ENCODE assay signal across 21 cellular contexts in the genomic region with DNA sequence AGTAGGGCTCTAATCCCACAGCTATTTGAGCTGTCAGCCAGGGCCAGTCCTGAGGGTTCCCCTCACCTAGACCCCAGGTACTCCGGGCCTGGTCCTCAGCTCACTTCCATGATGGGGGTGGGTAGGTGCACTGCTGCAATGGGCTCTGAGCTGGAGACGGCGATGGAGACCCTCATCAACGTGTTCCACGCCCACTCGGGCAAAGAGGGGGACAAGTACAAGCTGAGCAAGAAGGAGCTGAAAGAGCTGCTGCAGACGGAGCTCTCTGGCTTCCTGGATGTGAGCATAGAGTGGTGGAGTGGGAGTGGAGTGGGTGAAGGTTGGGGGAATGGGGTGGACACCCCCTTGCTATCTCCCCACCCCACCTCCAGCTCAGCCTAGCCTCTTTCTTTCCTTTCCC. TPM values are rescaled to one million over a fixed set of nuclear protein-coding genes. Genes with fewer than 3 reads are reported as not detected.
DNase-seq lines count a peak whose midpoint lies in the region; ATAC-seq and TF ChIP-seq lines count a peak whose summit lies in the region.
"Had no signal": no experiment of that assay in that cellular context is flagged by ENCODE, and none has a peak within 500 bp of the region (broad histone marks: within the 10 kb centered on the region; RNA-seq: fewer than 3 reads in every experiment).

No MANE protein-coding gene starts in this region.

- peak overlapping the region; percentile 20 for H3K4me3 Mint-ChIP-seq in activated T-helper 17 cell treated with anti-CD3 and anti-CD28 coated beads, Interleukin-2, amount 50 U/mL, for 72 hours
- H3K4me3 Mint-ChIP-seq in nephron, result no peak overlapping the region
- no peak overlapping the region for H3K4me3 Mint-ChIP-seq in stimulated activated naive CD8-positive, alpha-beta T cell treated with anti-CD3 and anti-CD28 coated beads, Interleukin-15, amount 100 ng/mL, for 72 hours

- H3K9me3 Mint-ChIP-seq in activated T-helper 17 cell treated with anti-CD3 and anti-CD28 coated beads, Interleukin-2, amount 50 U/mL, for 72 hours, result no peaks in the 10 kb centered on the region
- H3K9me3 Mint-ChIP-seq in nephron, result no peaks in the 10 kb centered on the region
- no peaks in the 10 kb centered on the region for H3K9me3 Mint-ChIP-seq in stimulated activated naive CD8-positive, alpha-beta T cell treated with anti-CD3 and anti-CD28 coated beads, Interleukin-15, amount 100 ng/mL, for 72 hours
- H3K9me3 Mint-ChIP-seq: IgD-negative memory B cell had no signal

- no peaks in the 10 kb centered on the region for H3K9me3 ChIP-seq in cardiac muscle cell (ENCODE audit: low read depth)
- no peaks in the 10 kb centered on the region for H3K9me3 ChIP-seq in thoracic aorta

- H3K4me3 ChIP-seq in cardiac muscle cell, result no peak overlapping the region
- no peak overlapping the region for H3K4me3 ChIP-seq in thoracic aorta

- peak overlapping the region; percentile 39 for H3K27ac Mint-ChIP-seq in activated T-helper 17 cell treated with anti-CD3 and anti-CD28 coated beads, Interleukin-2, amount 50 U/mL, for 72 hours
- H3K27ac Mint-ChIP-seq in nephron, result peak overlapping the region; percentile 14 to 99 (median 87)
- H3K27ac Mint-ChIP-seq in stimulated activated naive CD8-positive, alpha-beta T cell treated with anti-CD3 and anti-CD28 coated beads, Interleukin-15, amount 100 ng/mL, for 72 hours, result no peak overlapping the region
- H3K27ac Mint-ChIP-seq: IgD-negative memory B cell had no signal

- DNase-seq in cardiac muscle cell (ENCODE audit: low read depth in 1 of 2, low spot score in 1 of 2) (no peak), thoracic aorta (ENCODE audit: low spot score) (no peak), GM19240 (ENCODE audit: insufficient read length, low spot score) (no peak)
- DNase-seq in stimulated activated naive CD8-positive, alpha-beta T cell treated with anti-CD3 and anti-CD28 coated beads, Interleukin-15, amount 100 ng/mL, for 72 hours, result no peak
- no peak for DNase-seq in effector CD8-positive, alpha-beta T cell (lab: John Stamatoyannopoulos, UW)
- DNase-seq: activated effector memory CD4-positive, alpha-beta T cell treated with anti-CD3 and anti-CD28 coated beads, Interleukin-2, amount 50 U/mL, for 16 hours; AML-193; dermis blood vessel endothelial cell; mammary epithelial cell; NCI-H1105; NCI-H748 treated with DMSO at 0.1 percent for 48 hours; PC-3; retina had no signal

- TF ChIP-seq CTCF in cardiac muscle cell (IDR thresholded peaks at IDR 0.05; ENCODE audit: low read depth, low read length), result no peak
- no peak for TF ChIP-seq CTCF in nephron (IDR thresholded peaks at IDR 0.05; ENCODE audit: unreplicated experiment in 3 of 3)
- no peak for TF ChIP-seq CTCF in thoracic aorta (IDR thresholded peaks at IDR 0.05)

- H3K27me3 Mint-ChIP-seq in activated T-helper 17 cell treated with anti-CD3 and anti-CD28 coated beads, Interleukin-2, amount 50 U/mL, for 72 hours, result no peaks in the 10 kb centered on the region
- no peaks in the 10 kb centered on the region for H3K27me3 Mint-ChIP-seq in nephron (ENCODE audit: low read depth)
- H3K27me3 Mint-ChIP-seq in stimulated activated naive CD8-positive, alpha-beta T cell treated with anti-CD3 and anti-CD28 coated beads, Interleukin-15, amount 100 ng/mL, for 72 hours, result peaks cover 17% of the 10 kb centered on the region

- H3K27me3 ChIP-seq in cardiac muscle cell, result no peaks in the 10 kb centered on the region
- H3K27me3 ChIP-seq in thoracic aorta (replicated peaks; ENCODE audit: insufficient read depth), result no peaks in the 10 kb centered on the region

- H3K36me3 ChIP-seq in cardiac muscle cell, result no peaks in the 10 kb centered on the region
- no peaks in the 10 kb centered on the region for H3K36me3 ChIP-seq in thoracic aorta

- H3K4me1 ChIP-seq in cardiac muscle cell (ENCODE audit: low read depth), result peaks cover 26% of the 10 kb centered on the region
- H3K4me1 ChIP-seq in thoracic aorta (ENCODE audit: control insufficient read depth in 1 of 2, low read depth in 2 of 2), result peaks cover 17 to 43% of the 10 kb centered on the region in 2 donors

- ATAC-seq in activated T-helper 17 cell treated with anti-CD3 and anti-CD28 coated beads, Interleukin-2, amount 50 U/mL, for 72 hours (replicated peaks), result no peak
- ATAC-seq in thoracic aorta (ENCODE audit: insufficient number of reproducible peaks, low FRiP score, low read depth), result no peak
- no peak for ATAC-seq in stimulated activated naive CD8-positive, alpha-beta T cell treated with anti-CD3 and anti-CD28 coated beads, Interleukin-15, amount 100 ng/mL, for 72 hours
- ATAC-seq: esophagus mucosa, PC-3 had no signal

- peaks cover 18% of the 10 kb centered on the region for H3K36me3 Mint-ChIP-seq in activated T-helper 17 cell treated with anti-CD3 and anti-CD28 coated beads, Interleukin-2, amount 50 U/mL, for 72 hours (ENCODE audit: low read depth)
- peaks cover 16% of the 10 kb centered on the region for H3K36me3 Mint-ChIP-seq in nephron (ENCODE audit: low read depth)

- H3K27ac ChIP-seq in cardiac muscle cell, result peak overlapping the region; percentile 61
- peak overlapping the region; percentile 84 to 91 for H3K27ac ChIP-seq in thoracic aorta

- peaks cover 24% of the 10 kb centered on the region for H3K4me1 Mint-ChIP-seq in activated T-helper 17 cell treated with anti-CD3 and anti-CD28 coated beads, Interleukin-2, amount 50 U/mL, for 72 hours
- peaks cover 70% of the 10 kb centered on the region for H3K4me1 Mint-ChIP-seq in nephron
- H3K4me1 Mint-ChIP-seq in stimulated activated naive CD8-positive, alpha-beta T cell treated with anti-CD3 and anti-CD28 coated beads, Interleukin-15, amount 100 ng/mL, for 72 hours, result peaks cover 41% of the 10 kb centered on the region

RNA-seq across cellular contexts. Expression of a gene that starts 2.1 kb away (rescaled TPM):
- not detected for total RNA-seq in activated T-helper 17 cell treated with anti-CD3 and anti-CD28 coated beads, Interleukin-2, amount 50 U/mL, for 72 hours
- total RNA-seq in cardiac muscle cell (2.2 and 7.6 TPM in 2 replicates), thoracic aorta (not detected)
- 0.42 TPM in 1 of 2 replicates, not detected in the other for polyA plus RNA-seq in cardiac muscle cell
- total RNA-seq: dermis blood vessel endothelial cell, glomerular endothelial cell, mammary epithelial cell had no signal
- polyA plus RNA-seq: IgD-negative memory B cell, neural cell had no signal

RNA-seq across cellular contexts. Expression of a gene that starts 3.1 kb away (rescaled TPM):
- 1 to 10 TPM; 6.8 to 7.9 TPM for total RNA-seq in activated T-helper 17 cell treated with anti-CD3 and anti-CD28 coated beads, Interleukin-2, amount 50 U/mL, for 72 hours
- total RNA-seq in cardiac muscle cell (98.4 and 101 TPM in 2 replicates), thoracic aorta (10 to 100 TPM; 64.2 to 82.9 TPM)
- 192 and 250 TPM in 2 replicates for polyA plus RNA-seq in cardiac muscle cell

RNA-seq across cellular contexts. Expression of a gene that starts 3.5 kb away (rescaled TPM):
- total RNA-seq in activated T-helper 17 cell treated with anti-CD3 and anti-CD28 coated beads, Interleukin-2, amount 50 U/mL, for 72 hours, result 10 to 100 TPM; 70.6 to 88.6 TPM
- total RNA-seq in cardiac muscle cell (71.0 and 78.0 TPM in 2 replicates), thoracic aorta (10 to 100 TPM; 39.0 to 78.0 TPM)
- 94.3 and 104 TPM in 2 replicates for polyA plus RNA-seq in cardiac muscle cell

RNA-seq across cellular contexts. Expression of a gene that starts 14.3 kb away (rescaled TPM):
- under 1 TPM in 1 of 2 donors, not detected in 1; 0.71 TPM for total RNA-seq in activated T-helper 17 cell treated with anti-CD3 and anti-CD28 coated beads, Interleukin-2, amount 50 U/mL, for 72 hours
- 0.51 TPM in 1 of 2 replicates, not detected in the other for total RNA-seq in cardiac muscle cell
- 0.70 and 1.9 TPM in 2 replicates for polyA plus RNA-seq in cardiac muscle cell
- total RNA-seq in thoracic aorta, result 1 to 10 TPM; 4.2 to 4.9 TPM
- total RNA-seq: aorta, glomerular endothelial cell, SK-MEL-5 had no signal
- polyA plus RNA-seq: IgD-negative memory B cell, neural cell had no signal

RNA-seq across cellular contexts. Expression of a gene that starts 17.4 kb away (rescaled TPM):
- not detected for total RNA-seq in activated T-helper 17 cell treated with anti-CD3 and anti-CD28 coated beads, Interleukin-2, amount 50 U/mL, for 72 hours
- total RNA-seq in cardiac muscle cell, result 59.7 and 76.6 TPM in 2 replicates
- 110 and 120 TPM in 2 replicates for polyA plus RNA-seq in cardiac muscle cell
- total RNA-seq in thoracic aorta, result 10 to 100 TPM; 81.1 to 82.3 TPM
- polyA plus RNA-seq: IgD-negative memory B cell, neural cell had no signal

Comparison
In these comparisons a context has a peak if more than half of its experiments do, and no peak if none do; other contexts are left out.
1. H3K27ac Mint-ChIP-seq: peak in activated T-helper 17 cell treated with anti-CD3 and anti-CD28 coated beads, Interleukin-2, amount 50 U/mL, for 72 hours (single experiment) and nephron (3 of 3); none in stimulated activated naive CD8-positive, alpha-beta T cell treated with anti-CD3 and anti-CD28 coated beads, Interleukin-15, amount 100 ng/mL, for 72 hours (0 of 2).
2. RNA of a gene that starts 3.1 kb away (total RNA-seq): 98.4 to 101 TPM in cardiac muscle cell and 64.2 to 82.9 TPM in thoracic aorta; 6.8 to 7.9 TPM in activated T-helper 17 cell treated with anti-CD3 and anti-CD28 coated beads, Interleukin-2, amount 50 U/mL, for 72 hours; every median in the first group is over 4 times any median in the second.